Comparison of ENCODE assay signal across 13 cellular contexts in the genomic region with DNA sequence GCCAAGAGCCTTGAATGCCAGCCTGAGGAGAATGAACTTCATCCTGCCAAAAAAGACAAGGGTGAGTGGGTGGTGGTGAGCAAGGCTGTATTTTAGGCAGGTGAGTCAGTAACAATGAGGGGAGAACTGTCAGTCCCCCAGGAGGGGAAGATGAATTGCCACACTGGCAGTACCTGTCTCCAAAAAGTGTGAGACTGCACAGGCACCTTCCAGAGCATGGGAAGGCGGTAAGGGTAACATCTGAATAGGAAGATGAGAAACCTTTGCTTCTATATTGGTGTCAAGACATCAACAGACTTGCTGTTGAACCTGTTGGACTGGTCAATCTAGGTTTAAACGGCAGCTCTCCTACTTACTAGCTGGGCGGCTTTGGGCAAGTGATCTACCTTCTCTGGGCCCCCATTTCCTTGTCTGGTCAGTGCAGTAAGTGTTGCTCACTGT. TPM values are rescaled to one million over a fixed set of nuclear protein-coding genes. Genes with fewer than 3 reads are reported as not detected.
A peak's percentile ranks its signal among the peaks of the same experiment; 100 is the strongest.
DNase-seq lines count a peak whose midpoint lies in the region; ATAC-seq and TF ChIP-seq lines count a peak whose summit lies in the region.
"Had no signal": no experiment of that assay in that cellular context is flagged by ENCODE, and none has a peak within 500 bp of the region (broad histone marks: within the 10 kb centered on the region; RNA-seq: fewer than 3 reads in every experiment).

No MANE protein-coding gene starts in this region.

- peaks cover 81% of the 10 kb centered on the region for H4K20me1 ChIP-seq in Karpas-422 (ENCODE audit: insufficient read depth, low read depth, low read length)

- peak overlapping the region; percentile 40 for H3K27ac Mint-ChIP-seq in Caco-2 (ENCODE audit: unreplicated experiment)
- H3K27ac Mint-ChIP-seq: activated naive CD8-positive, alpha-beta T cell treated with anti-CD3 and anti-CD28 coated beads, Interleukin-2, amount 10 ng/mL, durations not matched to agents 7 days and 5 days had no signal

- no peak overlapping the region for H3K4me3 Mint-ChIP-seq in Caco-2 (ENCODE audit: unreplicated experiment)
- H3K4me3 Mint-ChIP-seq: activated naive CD8-positive, alpha-beta T cell treated with anti-CD3 and anti-CD28 coated beads, Interleukin-2, amount 10 ng/mL, durations not matched to agents 7 days and 5 days had no signal

- H3K9me3 ChIP-seq in Caco-2 (no peaks in the 10 kb centered on the region), Karpas-422 (ENCODE audit: low read length) (no peaks in the 10 kb centered on the region)
- H3K9me3 ChIP-seq: spleen, tibial artery had no signal

- H3K27me3 ChIP-seq in Caco-2 (replicated peaks; ENCODE audit: control insufficient read depth, insufficient read depth, low read length) (no peaks in the 10 kb centered on the region), Karpas-422 (ENCODE audit: low read length) (no peaks in the 10 kb centered on the region)
- H3K27me3 ChIP-seq: neural progenitor cell, spleen, tibial artery had no signal

- TF ChIP-seq CTCF in Caco-2 (IDR thresholded peaks at IDR 0.05; ENCODE audit: insufficient read depth in 1 of 2, low read depth in 1 of 2, low read length in 1 of 2, severe bottlenecking in 1 of 2, unreplicated experiment in 1 of 2) (no peak), epithelial cell of esophagus (IDR thresholded peaks at IDR 0.05; ENCODE audit: insufficient read depth, low read depth, low read length, missing control alignments) (no peak)

- no TSS peak for BruUV-seq in Caco-2 (replicated peaks; lab: Mats Ljungman, UMichigan)

- no peaks in the 10 kb centered on the region for H3K9me2 ChIP-seq in Karpas-422 (replicated peaks; ENCODE audit: insufficient read depth, low read length)

- no peak overlapping the region for H3K27ac ChIP-seq in Karpas-422 (ENCODE audit: low read length)
- H3K27ac ChIP-seq: neural progenitor cell had no signal

- H3K4me1 ChIP-seq in Caco-2: peaks cover 7% of the 10 kb centered on the region
- peaks cover 26% of the 10 kb centered on the region for H3K4me1 ChIP-seq in Karpas-422 (ENCODE audit: low read length)

- H3K4me2 ChIP-seq in Karpas-422 (ENCODE audit: low read depth, low read length, poor library complexity, severe bottlenecking): peak overlapping the region; percentile 37
- H3K4me2 ChIP-seq: neural progenitor cell had no signal

- H3K4me1 Mint-ChIP-seq in Caco-2 (ENCODE audit: low read depth, unreplicated experiment): peaks cover 21% of the 10 kb centered on the region

- peaks cover 24% of the 10 kb centered on the region for H3K36me3 Mint-ChIP-seq in Caco-2 (ENCODE audit: insufficient read depth, unreplicated experiment)

- POLR2A ChIA-PET in Caco-2 (lab: Charles Lee): no interaction called here

- no peak overlapping the region for H3K9ac ChIP-seq in Karpas-422 (ENCODE audit: low read length)
- H3K9ac ChIP-seq: neural progenitor cell had no signal

- CTCF ChIA-PET in Caco-2 (lab: Charles Lee): no interaction called here

- DNase-seq in Caco-2 (peak in 1 of 2 experiments; percentile 38), Karpas-422 (no peak), epithelial cell of esophagus (ENCODE audit: low read depth) (peak; percentile 90), putamen (ENCODE audit: low spot score) (peak; percentile 18), NCI-H748 treated with DMSO at 0.1 percent for 48 hours (lab: John Stamatoyannopoulos, UW) (no peak), NCI-H128 (lab: John Stamatoyannopoulos, UW; ENCODE audit: unreplicated experiment) (no peak), NCI-H345 treated with DMSO at 0.1 percent for 48 hours (lab: John Stamatoyannopoulos, UW; ENCODE audit: unreplicated experiment) (no peak), left colon (no peak)
- DNase-seq: activated naive CD8-positive, alpha-beta T cell treated with anti-CD3 and anti-CD28 coated beads, Interleukin-2, amount 10 ng/mL, durations not matched to agents 7 days and 5 days; spleen; SW 1271; tibial artery had no signal

- H3K4me3 ChIP-seq in Caco-2 (ENCODE audit: low read depth, low read length): no peak overlapping the region
- no peak overlapping the region for H3K4me3 ChIP-seq in Karpas-422 (ENCODE audit: low read length)
- H3K4me3 ChIP-seq in epithelial cell of esophagus (ENCODE audit: low read length): no peak overlapping the region
- H3K4me3 ChIP-seq: neural progenitor cell, spleen, tibial artery had no signal

- H3K36me3 ChIP-seq in Caco-2 (ENCODE audit: control insufficient read depth, insufficient read depth, low read length) (no peaks in the 10 kb centered on the region), Karpas-422 (ENCODE audit: insufficient read depth, low read length) (no peaks in the 10 kb centered on the region)
- H3K36me3 ChIP-seq: neural progenitor cell, tibial artery had no signal

- intact Hi-C loops in Caco-2 (cut with micrococcal nuclease; ENCODE audit: unreplicated experiment) (no loop called here), left colon (cut with DNase I, micrococcal nuclease) (no loop called here)

- no peak for ATAC-seq in left colon

- H3K79me2 ChIP-seq in Karpas-422 (ENCODE audit: low read length): no peaks in the 10 kb centered on the region

- H2AFZ ChIP-seq in Karpas-422 (ENCODE audit: low read length): no peak overlapping the region
- H2AFZ ChIP-seq: neural progenitor cell had no signal

- no peaks in the 10 kb centered on the region for H3K9me3 Mint-ChIP-seq in Caco-2 (ENCODE audit: unreplicated experiment)
- H3K9me3 Mint-ChIP-seq: activated naive CD8-positive, alpha-beta T cell treated with anti-CD3 and anti-CD28 coated beads, Interleukin-2, amount 10 ng/mL, durations not matched to agents 7 days and 5 days; neural progenitor cell had no signal

- H3K27me3 Mint-ChIP-seq in Caco-2 (ENCODE audit: insufficient read depth, unreplicated experiment): no peaks in the 10 kb centered on the region
- H3K27me3 Mint-ChIP-seq: activated naive CD8-positive, alpha-beta T cell treated with anti-CD3 and anti-CD28 coated beads, Interleukin-2, amount 10 ng/mL, durations not matched to agents 7 days and 5 days had no signal

RNA-seq across cellular contexts. Expression of a gene that starts 30.9 kb away (rescaled TPM):
- total RNA-seq in Caco-2 (2022): 40.1 and 40.2 TPM in 2 replicates
- total RNA-seq in Karpas-422 (2014; rRNA removed; shearing (Covaris generic); ENCODE audit: low replicate concordance): 8.7 and 9.2 TPM in 2 replicates
- 10 to 100 TPM; 21.9 to 23.8 TPM for total RNA-seq in left colon

Comparison
In these comparisons a context has a peak if more than half of its experiments do, and no peak if none do; other contexts are left out.
1. DNase-seq: peak in epithelial cell of esophagus (single experiment) and putamen (single experiment); none in Karpas-422 (single experiment), NCI-H748 treated with DMSO at 0.1 percent for 48 hours (single experiment), NCI-H128 (single experiment), NCI-H345 treated with DMSO at 0.1 percent for 48 hours (single experiment) and left colon (0 of 2).